Comparison of ENCODE assay signal across 11 cellular contexts in genomic region chr4:145623831-145624230, GRCh38. TPM values are rescaled to one million over a fixed set of nuclear protein-coding genes. Genes with fewer than 3 reads are reported as not detected.
DNase-seq lines count a peak whose midpoint lies in the region; ATAC-seq, FAIRE-seq and TF ChIP-seq lines count a peak whose summit lies in the region.
"Had no signal": no experiment of that assay in that cellular context is flagged by ENCODE, and none has a peak within 500 bp of the region (broad histone marks: within the 10 kb centered on the region; RNA-seq: fewer than 3 reads in every experiment).

No MANE protein-coding gene starts in this region.

- peaks cover 32% of the 10 kb centered on the region for H3K36me3 Mint-ChIP-seq in activated CD4-positive, alpha-beta memory T cell treated with anti-CD3 and anti-CD28 coated beads, Interleukin-2, amount 10 ng/mL, durations not matched to agents 7 days and 5 days (ENCODE audit: low read depth)
- peaks cover 35% of the 10 kb centered on the region for H3K36me3 Mint-ChIP-seq in nephron progenitor cell (ENCODE audit: low read depth)

- intact Hi-C loops in transverse colon (cut with DNase I; ENCODE audit: low total_unique reads), result no loop called here
- intact Hi-C loops in aorta (cut with DNase I), result loop anchor here in 1 of 2 donors (10.0 kb wide), 1 partner anchor 181 kb away; no protein-coding TSS in a partner anchor

- TF ChIP-seq POLR2A in transverse colon (IDR thresholded peaks at IDR 0.05), result no peak

- no peak overlapping the region for H3K9ac ChIP-seq in keratinocyte (ENCODE audit: control insufficient read depth, extremely low read depth, insufficient read depth, low read length)

- H4K20me1 ChIP-seq in keratinocyte (ENCODE audit: control insufficient read depth, extremely low read depth, insufficient read depth, low read length), result no peaks in the 10 kb centered on the region

- H3K9me3 ChIP-seq in keratinocyte (ENCODE audit: control insufficient read depth, low read depth, low read length) (no peaks in the 10 kb centered on the region), transverse colon (no peaks in the 10 kb centered on the region), aorta (ENCODE audit: control insufficient read depth, low read length) (no peaks in the 10 kb centered on the region)

- DNase-seq in activated CD4-positive, alpha-beta memory T cell treated with anti-CD3 and anti-CD28 coated beads, Interleukin-2, amount 10 ng/mL, durations not matched to agents 7 days and 5 days, result no peak
- no peak for DNase-seq in keratinocyte (ENCODE audit: low read depth, low spot score)
- no peak for DNase-seq in transverse colon
- no peak for DNase-seq in nephron progenitor cell
- DNase-seq in aorta, result no peak
- DNase-seq: NCI-H2081 treated with DMSO at 0.1 percent for 48 hours; stimulated activated naive CD4-positive, alpha-beta T cell treated with Interleukin-2 at 50 U/mL for 16 hours had no signal

- H2AFZ ChIP-seq in keratinocyte (ENCODE audit: control insufficient read depth, low read length), result no peak overlapping the region

- H3K4me2 ChIP-seq in keratinocyte (ENCODE audit: control insufficient read depth, extremely low read depth, insufficient read depth, low read depth, low read length), result no peak overlapping the region

- peak overlapping the region; percentile 70 for H3K27ac Mint-ChIP-seq in activated CD4-positive, alpha-beta memory T cell treated with anti-CD3 and anti-CD28 coated beads, Interleukin-2, amount 10 ng/mL, durations not matched to agents 7 days and 5 days
- no peak overlapping the region for H3K27ac Mint-ChIP-seq in nephron progenitor cell

- H3K9me1 ChIP-seq in keratinocyte (ENCODE audit: control insufficient read depth, extremely low read depth, insufficient read depth, low read length), result no peaks in the 10 kb centered on the region

- H3K27me3 ChIP-seq in keratinocyte (ENCODE audit: control insufficient read depth, extremely low read depth, insufficient read depth, low read length) (no peaks in the 10 kb centered on the region), transverse colon (no peaks in the 10 kb centered on the region), aorta (ENCODE audit: control insufficient read depth in 1 of 2, insufficient read depth in 2 of 2, low read length in 1 of 2) (no peaks in the 10 kb centered on the region)

- no peak overlapping the region for H3K4me3 Mint-ChIP-seq in activated CD4-positive, alpha-beta memory T cell treated with anti-CD3 and anti-CD28 coated beads, Interleukin-2, amount 10 ng/mL, durations not matched to agents 7 days and 5 days
- H3K4me3 Mint-ChIP-seq in nephron progenitor cell, result no peak overlapping the region

- peak; percentile 97 for FAIRE-seq in keratinocyte (lab: Jason Lieb, UNC)

- in situ Hi-C loops in transverse colon (cut with MboI; ENCODE audit: low pct_ligation_motif_present in 1 of 4, low pct_unique_long_range_greater_than_20kb in 1 of 4, low sequenced_read_pairs in 3 of 4), result no loop called here

- 75 to 83% methylated on average over 1 of the region's 1 CpG for WGBS in transverse colon (ENCODE audit: low coverage in 1 of 2), 2 donors
- WGBS in aorta, 2 donors, result 85% methylated on average over 1 of the region's 1 CpG

- POLR2A ChIA-PET in activated CD4-positive, alpha-beta memory T cell treated with anti-CD3 and anti-CD28 coated beads, Interleukin-2, amount 10 ng/mL, durations not matched to agents 7 days and 5 days (lab: Charles Lee), result interaction anchor here (1.1 kb wide), 1 partner anchor 443 kb away, joined by 3 read pairs; no protein-coding TSS in a partner anchor

- dilution Hi-C loops in keratinocyte (cut with MboI; ENCODE audit: extremely low pct_ligation_motif_present, low sequenced_read_pairs), result loop anchor here (25.0 kb wide), 1 partner anchor 412 kb away; no protein-coding TSS in a partner anchor

- peaks cover 10% of the 10 kb centered on the region for H3K4me1 ChIP-seq in keratinocyte (ENCODE audit: control insufficient read depth, extremely low read depth, insufficient read depth, low read length)
- peaks cover 5 to 15% (median 5%) of the 10 kb centered on the region in 4 donors for H3K4me1 ChIP-seq in transverse colon
- H3K4me1 ChIP-seq in aorta (ENCODE audit: control insufficient read depth in 1 of 2, insufficient read depth in 2 of 2, low read length in 2 of 2), result peaks cover 2 to 3% of the 10 kb centered on the region in 2 donors

- no peak overlapping the region for H3K4me3 ChIP-seq in keratinocyte (ENCODE audit: control insufficient read depth in 2 of 3, extremely low read depth in 1 of 3, insufficient read depth in 2 of 3, low read depth in 1 of 3, low read length in 3 of 3)
- no peak overlapping the region for H3K4me3 ChIP-seq in transverse colon
- no peak overlapping the region for H3K4me3 ChIP-seq in aorta (ENCODE audit: low read length in 2 of 2)

- CTCF ChIA-PET in activated CD4-positive, alpha-beta memory T cell treated with anti-CD3 and anti-CD28 coated beads, Interleukin-2, amount 10 ng/mL, durations not matched to agents 7 days and 5 days (lab: Charles Lee), result interaction anchor here (0.6 to 0.7 kb wide), 3 partner anchors 9 to 316 kb away, joined by 3 to 4 read pairs (median 4); no protein-coding TSS in a partner anchor

- H3K36me3 ChIP-seq in keratinocyte (ENCODE audit: control insufficient read depth in 2 of 2, extremely low read depth in 1 of 2, insufficient read depth in 2 of 2, low read length in 2 of 2) (no peaks in the 10 kb centered on the region), transverse colon (no peaks in the 10 kb centered on the region), aorta (ENCODE audit: control insufficient read depth in 1 of 2, insufficient read depth in 2 of 2, low read length in 1 of 2) (no peaks in the 10 kb centered on the region)

- TF ChIP-seq EP300 in transverse colon (IDR thresholded peaks at IDR 0.05; ENCODE audit: low read depth), result no peak

- peaks cover 43% of the 10 kb centered on the region for H3K4me1 Mint-ChIP-seq in activated CD4-positive, alpha-beta memory T cell treated with anti-CD3 and anti-CD28 coated beads, Interleukin-2, amount 10 ng/mL, durations not matched to agents 7 days and 5 days
- peaks cover 18% of the 10 kb centered on the region for H3K4me1 Mint-ChIP-seq in nephron progenitor cell

- H3K9me3 Mint-ChIP-seq in activated CD4-positive, alpha-beta memory T cell treated with anti-CD3 and anti-CD28 coated beads, Interleukin-2, amount 10 ng/mL, durations not matched to agents 7 days and 5 days, result peaks cover 2% of the 10 kb centered on the region
- H3K9me3 Mint-ChIP-seq in nephron progenitor cell, result peaks cover 27% of the 10 kb centered on the region

- ATAC-seq in GM18867 (IDR thresholded peaks at IDR 0.05; ENCODE audit: unreplicated experiment) (peak; percentile 12), HG02678 (IDR thresholded peaks at IDR 0.05; ENCODE audit: unreplicated experiment) (peak; percentile 23), GM21367 (IDR thresholded peaks at IDR 0.05; ENCODE audit: unreplicated experiment) (no peak), aorta (ENCODE audit: low FRiP score) (no peak)

- H3K27ac ChIP-seq in keratinocyte (ENCODE audit: control insufficient read depth, insufficient read depth, low read length) (no peak overlapping the region), transverse colon (no peak overlapping the region), aorta (ENCODE audit: low read depth in 1 of 2, low read length in 2 of 2) (no peak overlapping the region)

- no peaks in the 10 kb centered on the region for H3K27me3 Mint-ChIP-seq in activated CD4-positive, alpha-beta memory T cell treated with anti-CD3 and anti-CD28 coated beads, Interleukin-2, amount 10 ng/mL, durations not matched to agents 7 days and 5 days
- peaks cover 4% of the 10 kb centered on the region for H3K27me3 Mint-ChIP-seq in nephron progenitor cell (ENCODE audit: low read depth, poor library complexity)

- TF ChIP-seq CTCF in keratinocyte (optimal IDR thresholded peaks at IDR 0.05 in 1 of 3, IDR thresholded peaks at IDR 0.05 in 1 of 3, conservative IDR thresholded peaks at IDR 0.05 in 1 of 3; ENCODE audit: extremely low read depth in 1 of 3, insufficient read depth in 2 of 3, low read length in 3 of 3), result no peak
- no peak for TF ChIP-seq CTCF in transverse colon (IDR thresholded peaks at IDR 0.05)
- no peak for TF ChIP-seq CTCF in nephron progenitor cell (IDR thresholded peaks at IDR 0.05)

- peaks cover 2% of the 10 kb centered on the region for H3K79me2 ChIP-seq in keratinocyte (ENCODE audit: control insufficient read depth, insufficient read depth, low read length)

RNA-seq across cellular contexts. Expression of gene MMAA, which starts 4.6 kb away (rescaled TPM):
- total RNA-seq in activated CD4-positive, alpha-beta memory T cell treated with anti-CD3 and anti-CD28 coated beads, Interleukin-2, amount 10 ng/mL, durations not matched to agents 7 days and 5 days, result 10 to 100 TPM; 11.3 to 13.5 TPM
- polyA plus RNA-seq in keratinocyte (6.1 to 9.4 TPM (median 7.1 TPM) in 3 replicates), aorta (1 to 10 TPM; 1.6 to 5.0 TPM)
- polyA plus RNA-seq in keratinocyte (2011; ENCODE audit: low read depth), result 7.1 TPM
- 6.1 and 9.1 TPM in 2 replicates for polyA plus RNA-seq in keratinocyte (2011; cell fraction: cytosol; rRNA removed)
- polyA plus RNA-seq in keratinocyte (2011; cell fraction: nucleus; rRNA removed), result 7.8 and 9.9 TPM in 2 replicates
- 6.7 and 8.4 TPM in 2 replicates for polyA plus RNA-seq in keratinocyte (2012; ENCODE audit: low replicate concordance)
- polyA minus RNA-seq in keratinocyte, result 0.79 to 5.0 TPM (median 4.3 TPM) in 3 replicates
- 3.1 TPM for polyA minus RNA-seq in keratinocyte (2011; cell fraction: cytosol; rRNA and poly(A)+ RNA removed)
- 3.6 and 6.9 TPM in 2 replicates for polyA minus RNA-seq in keratinocyte (2011; cell fraction: nucleus; rRNA and poly(A)+ RNA removed)
- total RNA-seq in transverse colon (1 to 10 TPM in 3 of 4 donors, under 1 TPM in 1; 0.37 to 9.1 (median 7.9) TPM), aorta (10 to 100 TPM in 1 of 2 donors, 1 to 10 TPM in 1; 8.8 to 10.2 TPM)

RNA-seq across cellular contexts. Expression of gene C4orf51, which starts 56.1 kb away (rescaled TPM):
- not detected for total RNA-seq in activated CD4-positive, alpha-beta memory T cell treated with anti-CD3 and anti-CD28 coated beads, Interleukin-2, amount 10 ng/mL, durations not matched to agents 7 days and 5 days
- polyA plus RNA-seq in keratinocyte (not detected in 3 replicates), aorta (not detected)
- polyA plus RNA-seq in keratinocyte (2011; ENCODE audit: low read depth), result not detected
- not detected in 2 replicates for polyA plus RNA-seq in keratinocyte (2011; cell fraction: cytosol; rRNA removed)
- polyA plus RNA-seq in keratinocyte (2011; cell fraction: nucleus; rRNA removed), result not detected in 2 replicates
- not detected in 2 replicates for polyA plus RNA-seq in keratinocyte (2012; ENCODE audit: low replicate concordance)
- not detected in 3 replicates for polyA minus RNA-seq in keratinocyte
- not detected for polyA minus RNA-seq in keratinocyte (2011; cell fraction: cytosol; rRNA and poly(A)+ RNA removed)
- not detected in 2 replicates for polyA minus RNA-seq in keratinocyte (2011; cell fraction: nucleus; rRNA and poly(A)+ RNA removed)
- total RNA-seq in transverse colon (not detected), aorta (not detected)
- total RNA-seq: T-helper 2 cell treated with Interferon-gamma antibody and Interleukin-4, amounts not matched to agents 100 ng/mL and 5 ng/mL, for 36 hours had no signal

Comparison
In these comparisons a context has a peak if more than half of its experiments do, and no peak if none do; other contexts are left out.
1. ATAC-seq: peak in GM18867 (single experiment) and HG02678 (single experiment); none in GM21367 (single experiment) and aorta (single experiment).